8 cellular contexts compared by ENCODE assay signal in genomic region chr12:116880817-116881324, GRCh38. TPM values are rescaled to one million over a fixed set of nuclear protein-coding genes. Genes with fewer than 3 reads are reported as not detected.
DNase-seq lines count a peak whose midpoint lies in the region; ATAC-seq and TF ChIP-seq lines count a peak whose summit lies in the region.

No MANE protein-coding gene starts in this region.

- CTCF ChIA-PET in activated CD8-positive, alpha-beta memory T cell treated with anti-CD3 and anti-CD28 coated beads, Interleukin-2, amount 10 ng/mL, durations not matched to agents 7 days and 5 days (lab: Charles Lee): interaction anchor here (1.5 kb wide), 1 partner anchor 238 kb away, joined by 3 read pairs; no protein-coding TSS in a partner anchor

- no peaks in the 10 kb centered on the region for H3K9me3 ChIP-seq in gastroesophageal sphincter

- no peak overlapping the region for H3K27ac Mint-ChIP-seq in activated CD8-positive, alpha-beta memory T cell treated with anti-CD3 and anti-CD28 coated beads, Interleukin-2, amount 10 ng/mL, durations not matched to agents 7 days and 5 days

- H3K4me3 Mint-ChIP-seq in activated CD8-positive, alpha-beta memory T cell treated with anti-CD3 and anti-CD28 coated beads, Interleukin-2, amount 10 ng/mL, durations not matched to agents 7 days and 5 days: peak overlapping the region; percentile 60

- DNase-seq in ELR (ENCODE audit: low read depth) (peak; percentile 61), H7 (peak; percentile 88), NCI-H2171 (lab: John Stamatoyannopoulos, UW) (peak; percentile 67), posterior cingulate gyrus (peak in 6 of 10 donors; percentile 18 to 89 (median 58)), occipital lobe (lab: John Stamatoyannopoulos, UW) (no peak), GF-D8 (lab: John Stamatoyannopoulos, UW) (no peak)
- peak; percentile 54 for DNase-seq in activated CD8-positive, alpha-beta memory T cell treated with anti-CD3 and anti-CD28 coated beads, Interleukin-2, amount 10 ng/mL, durations not matched to agents 7 days and 5 days

- WGBS in gastroesophageal sphincter (ENCODE audit: low coverage in 1 of 2), 2 donors: 3 to 17% methylated on average over 1 to 14 of the region's 65 CpGs

- peak; percentile 82 for ATAC-seq in activated CD8-positive, alpha-beta memory T cell treated with anti-CD3 and anti-CD28 coated beads, Interleukin-2, amount 10 ng/mL, durations not matched to agents 7 days and 5 days
- peak; percentile 58 for ATAC-seq in gastroesophageal sphincter

- no peak overlapping the region for H3K27ac ChIP-seq in gastroesophageal sphincter

- intact Hi-C loops in posterior cingulate gyrus (cut with DNase I): no loop called here

- H3K27me3 ChIP-seq in H7 (ENCODE audit: control insufficient read depth, insufficient read depth, low read length): peaks cover 68% of the 10 kb centered on the region
- H3K27me3 ChIP-seq in gastroesophageal sphincter: peaks cover 95% of the 10 kb centered on the region

- peaks cover 0 to 45% (median 23%) of the 10 kb centered on the region in 3 donors for H3K4me1 ChIP-seq in gastroesophageal sphincter

- H3K4me1 Mint-ChIP-seq in activated CD8-positive, alpha-beta memory T cell treated with anti-CD3 and anti-CD28 coated beads, Interleukin-2, amount 10 ng/mL, durations not matched to agents 7 days and 5 days: peaks cover 28% of the 10 kb centered on the region

- no peaks in the 10 kb centered on the region for H3K36me3 ChIP-seq in H7 (replicated peaks; ENCODE audit: control insufficient read depth, insufficient read depth, low read length)
- H3K36me3 ChIP-seq in gastroesophageal sphincter: no peaks in the 10 kb centered on the region

- H3K36me3 Mint-ChIP-seq in activated CD8-positive, alpha-beta memory T cell treated with anti-CD3 and anti-CD28 coated beads, Interleukin-2, amount 10 ng/mL, durations not matched to agents 7 days and 5 days: no peaks in the 10 kb centered on the region

- peak in 2 of 4 experiments; percentile 5 to 26 for TF ChIP-seq CTCF in gastroesophageal sphincter (IDR thresholded peaks at IDR 0.05)

- no peak for TF ChIP-seq POLR2A in gastroesophageal sphincter (IDR thresholded peaks at IDR 0.05)

- no peaks in the 10 kb centered on the region for H3K9me3 Mint-ChIP-seq in activated CD8-positive, alpha-beta memory T cell treated with anti-CD3 and anti-CD28 coated beads, Interleukin-2, amount 10 ng/mL, durations not matched to agents 7 days and 5 days (ENCODE audit: low read depth)

- H3K4me3 ChIP-seq in H7 (ENCODE audit: insufficient read depth, low read depth, low read length) (peak overlapping the region; percentile 71), gastroesophageal sphincter (peak overlapping the region in 1 of 2 donors; percentile 49)

- TF ChIP-seq EP300 in gastroesophageal sphincter (IDR thresholded peaks at IDR 0.05): no peak

- peaks cover 79% of the 10 kb centered on the region for H3K27me3 Mint-ChIP-seq in activated CD8-positive, alpha-beta memory T cell treated with anti-CD3 and anti-CD28 coated beads, Interleukin-2, amount 10 ng/mL, durations not matched to agents 7 days and 5 days

RNA-seq across cellular contexts. Expression of gene HRK, which starts 0.4 kb away (rescaled TPM):
- 0.33 and 0.59 TPM in 2 replicates for total RNA-seq in H7 (2014; rRNA removed; shearing (Covaris generic))
- total RNA-seq in activated CD8-positive, alpha-beta memory T cell treated with anti-CD3 and anti-CD28 coated beads, Interleukin-2, amount 10 ng/mL, durations not matched to agents 7 days and 5 days: not detected
- total RNA-seq in gastroesophageal sphincter (under 1 TPM in 3 of 4 donors, not detected in 1; under 0.01 to 0.45 (median 0.08) TPM), occipital lobe (0.47 TPM)

RNA-seq across cellular contexts. Expression of gene FBXW8, which starts 29.9 kb away (rescaled TPM):
- 10.4 and 13.2 TPM in 2 replicates for total RNA-seq in H7 (2014; rRNA removed; shearing (Covaris generic))
- total RNA-seq in activated CD8-positive, alpha-beta memory T cell treated with anti-CD3 and anti-CD28 coated beads, Interleukin-2, amount 10 ng/mL, durations not matched to agents 7 days and 5 days: 10 to 100 TPM; 11.5 to 12.8 TPM
- 10 to 100 TPM; 10.1 to 17.9 (median 13.7) TPM for total RNA-seq in gastroesophageal sphincter
- total RNA-seq in occipital lobe: 11.9 TPM

Comparison
In these comparisons a context has a peak if more than half of its experiments do, and no peak if none do; other contexts are left out.
1. DNase-seq: peak in ELR (single experiment), H7 (single experiment), NCI-H2171 (single experiment), activated CD8-positive, alpha-beta memory T cell treated with anti-CD3 and anti-CD28 coated beads, Interleukin-2, amount 10 ng/mL, durations not matched to agents 7 days and 5 days (single experiment) and posterior cingulate gyrus (6 of 10); none in occipital lobe (single experiment) and GF-D8 (single experiment).